2 cellular contexts compared by ENCODE assay signal in the genomic region with DNA sequence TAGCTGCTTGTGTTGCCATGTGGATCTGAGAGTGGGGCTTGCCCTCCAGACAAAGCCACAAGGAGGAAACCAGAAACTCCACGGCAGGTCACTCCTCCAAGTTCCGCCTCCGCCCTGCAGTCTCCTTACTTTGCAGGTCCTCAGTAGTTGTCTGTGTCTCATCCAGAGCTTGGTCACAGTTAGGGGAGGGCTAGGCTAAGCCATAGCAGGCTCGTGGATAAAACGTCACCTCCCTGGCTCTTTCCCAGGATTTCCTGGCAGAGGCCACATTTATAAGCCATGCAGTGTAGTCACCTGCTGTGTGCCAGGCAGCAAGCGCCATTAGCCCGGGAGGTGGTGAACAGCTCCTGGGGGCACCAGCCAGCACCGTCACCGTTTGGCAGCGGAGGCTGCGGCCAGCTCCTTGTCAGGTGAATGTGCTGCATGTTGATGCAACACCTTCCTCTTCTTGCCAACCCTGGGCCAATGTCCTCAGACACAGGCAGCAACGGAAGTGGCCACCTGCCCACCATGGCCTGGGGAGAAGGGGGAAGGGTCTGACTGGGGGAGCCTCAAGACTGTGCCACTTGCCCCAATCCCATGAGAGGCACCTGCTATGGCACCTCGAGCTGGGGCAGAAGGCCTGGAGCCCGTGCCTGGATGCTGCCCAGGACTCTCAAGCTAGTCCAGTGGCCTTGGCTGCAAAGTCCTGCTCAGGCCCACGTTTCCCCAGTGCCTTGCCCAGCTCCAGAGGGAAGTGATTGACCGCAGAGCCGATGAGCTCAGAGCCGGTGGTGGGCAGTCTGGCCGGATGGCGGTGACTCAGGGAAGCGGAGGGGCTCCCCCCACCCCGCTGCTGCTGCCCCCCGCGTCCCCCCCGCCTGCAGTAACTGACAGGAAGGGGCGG.
TF ChIP-seq lines count a peak whose summit lies in the region.

No MANE protein-coding gene starts in this region.

TF ChIP-seq in IMR-90, 13 proteins besides CTCF, POLR2A, EP300 and RAD21 (continued from another document):
- TF ChIP-seq, protein P1, sequence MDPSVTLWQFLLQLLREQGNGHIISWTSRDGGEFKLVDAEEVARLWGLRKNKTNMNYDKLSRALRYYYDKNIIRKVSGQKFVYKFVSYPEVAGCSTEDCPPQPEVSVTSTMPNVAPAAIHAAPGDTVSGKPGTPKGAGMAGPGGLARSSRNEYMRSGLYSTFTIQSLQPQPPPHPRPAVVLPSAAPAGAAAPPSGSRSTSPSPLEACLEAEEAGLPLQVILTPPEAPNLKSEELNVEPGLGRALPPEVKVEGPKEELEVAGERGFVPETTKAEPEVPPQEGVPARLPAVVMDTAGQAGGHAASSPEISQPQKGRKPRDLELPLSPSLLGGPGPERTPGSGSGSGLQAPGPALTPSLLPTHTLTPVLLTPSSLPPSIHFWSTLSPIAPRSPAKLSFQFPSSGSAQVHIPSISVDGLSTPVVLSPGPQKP (IDR thresholded peaks at IDR 0.05; ENCODE audit: borderline replicate concordance, low read depth, low read length) = no peak
- TF ChIP-seq CEBPB (IDR thresholded peaks at IDR 0.05; ENCODE audit: low read depth, low read length) (no peak), MXI1 (IDR thresholded peaks at IDR 0.05; ENCODE audit: borderline replicate concordance, low read depth, low read length) (no peak), SMC3 (IDR thresholded peaks at IDR 0.05; ENCODE audit: low read depth, low read length) (no peak), NFE2L2 (IDR thresholded peaks at IDR 0.05; ENCODE audit: low read depth, low read length) (no peak), RFX5 (IDR thresholded peaks at IDR 0.05; ENCODE audit: low read depth, low read length) (no peak), CHD1 (IDR thresholded peaks at IDR 0.05; ENCODE audit: low read depth, low read length) (no peak), MAFK (IDR thresholded peaks at IDR 0.05; ENCODE audit: low read depth, low read length) (no peak)
- TF ChIP-seq, protein P2, sequence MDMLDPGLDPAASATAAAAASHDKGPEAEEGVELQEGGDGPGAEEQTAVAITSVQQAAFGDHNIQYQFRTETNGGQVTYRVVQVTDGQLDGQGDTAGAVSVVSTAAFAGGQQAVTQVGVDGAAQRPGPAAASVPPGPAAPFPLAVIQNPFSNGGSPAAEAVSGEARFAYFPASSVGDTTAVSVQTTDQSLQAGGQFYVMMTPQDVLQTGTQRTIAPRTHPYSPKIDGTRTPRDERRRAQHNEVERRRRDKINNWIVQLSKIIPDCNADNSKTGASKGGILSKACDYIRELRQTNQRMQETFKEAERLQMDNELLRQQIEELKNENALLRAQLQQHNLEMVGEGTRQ (IDR thresholded peaks at IDR 0.05; ENCODE audit: low read depth, low read length) = no peak

TF ChIP-seq in SK-N-SH treated with all-trans-retinoic acid at 6 μM for 48 hours, 23 proteins besides CTCF, POLR2A, EP300 and RAD21 (continued from another document):
- TF ChIP-seq, protein P3, sequence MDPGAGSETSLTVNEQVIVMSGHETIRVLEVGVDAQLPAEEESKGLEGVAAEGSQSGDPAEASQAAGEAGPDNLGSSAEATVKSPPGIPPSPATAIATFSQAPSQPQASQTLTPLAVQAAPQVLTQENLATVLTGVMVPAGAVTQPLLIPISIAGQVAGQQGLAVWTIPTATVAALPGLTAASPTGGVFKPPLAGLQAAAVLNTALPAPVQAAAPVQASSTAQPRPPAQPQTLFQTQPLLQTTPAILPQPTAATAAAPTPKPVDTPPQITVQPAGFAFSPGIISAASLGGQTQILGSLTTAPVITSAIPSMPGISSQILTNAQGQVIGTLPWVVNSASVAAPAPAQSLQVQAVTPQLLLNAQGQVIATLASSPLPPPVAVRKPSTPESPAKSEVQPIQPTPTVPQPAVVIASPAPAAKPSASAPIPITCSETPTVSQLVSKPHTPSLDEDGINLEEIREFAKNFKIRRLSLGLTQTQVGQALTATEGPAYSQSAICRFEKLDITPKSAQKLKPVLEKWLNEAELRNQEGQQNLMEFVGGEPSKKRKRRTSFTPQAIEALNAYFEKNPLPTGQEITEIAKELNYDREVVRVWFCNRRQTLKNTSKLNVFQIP (CRISPR knock-in tag; IDR thresholded peaks at IDR 0.05; ENCODE audit: borderline replicate concordance, low read depth) = no peak
- TF ChIP-seq OSR1 (CRISPR knock-in tag; IDR thresholded peaks at IDR 0.05) = no peak
- no peak for TF ChIP-seq ZNF8 (CRISPR knock-in tag; IDR thresholded peaks at IDR 0.05)
